In the genomic region with DNA sequence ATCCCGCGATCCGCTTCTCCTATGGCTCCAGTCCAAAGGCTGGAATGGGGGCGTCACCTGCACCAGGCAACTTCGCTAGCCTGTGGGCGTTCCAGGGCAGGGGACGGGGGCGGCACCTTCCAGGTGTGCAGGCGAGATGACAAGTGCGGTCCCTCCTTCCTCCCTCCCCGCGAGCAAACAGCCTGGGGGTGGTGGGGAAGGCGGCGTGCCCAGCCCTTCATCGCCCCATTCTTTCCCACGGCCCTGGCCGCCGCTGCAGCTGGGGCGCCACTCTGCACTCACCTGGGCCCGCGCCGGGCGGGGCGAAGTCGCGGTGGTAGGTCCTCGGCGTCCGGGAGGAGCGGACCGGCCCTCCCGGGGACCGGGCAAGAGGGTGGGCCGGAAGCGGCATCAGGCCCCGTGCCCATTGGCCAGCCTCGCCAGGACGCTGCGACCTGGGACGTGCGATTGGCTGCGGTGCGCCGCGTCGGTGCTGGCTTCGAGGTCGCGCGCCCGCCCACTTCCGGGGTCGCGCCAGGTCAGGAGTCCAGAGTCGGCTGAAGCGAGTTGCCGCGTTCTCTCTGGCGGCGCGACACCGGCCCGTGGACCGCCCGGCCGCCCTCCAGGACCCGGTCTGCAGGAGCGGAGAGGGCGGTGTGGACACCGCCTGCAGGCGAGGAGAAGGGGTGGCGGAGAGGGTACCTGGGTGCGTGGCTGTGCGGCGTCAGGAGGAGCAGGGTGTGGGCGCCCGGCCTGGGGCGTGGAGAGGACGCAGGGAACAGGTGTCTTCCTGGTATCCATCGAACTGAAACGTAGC, we compare ENCODE assay signal across 1 cellular context.
A peak's percentile ranks its signal among the peaks of the same experiment; 100 is the strongest.
TF ChIP-seq lines count a peak whose summit lies in the region.

TECPR1 (minus strand) TSS at position 389 of the 796 bp plus-strand sequence. CDS start 6,086 bp downstream, outside the sequence.

TF ChIP-seq in HepG2, 621 proteins besides CTCF, POLR2A, EP300 and RAD21 (continued from another document and continues in another):
- TF ChIP-seq ZMAT5 (CRISPR knock-in tag; IDR thresholded peaks at IDR 0.05; ENCODE audit: borderline replicate concordance, low read depth) (no peak), RBM22 (optimal IDR thresholded peaks at IDR 0.05; ENCODE audit: low read length) (no peak), TFDP2 (CRISPR knock-in tag; IDR thresholded peaks at IDR 0.05) (peak; percentile 75), SP2 (CRISPR knock-in tag; IDR thresholded peaks at IDR 0.05) (peak; percentile 99), SALL1 (CRISPR knock-in tag; IDR thresholded peaks at IDR 0.05) (peak; percentile 82), ZNF879 (CRISPR knock-in tag; IDR thresholded peaks at IDR 0.05) (no peak), ZC3H13 (CRISPR knock-in tag; IDR thresholded peaks at IDR 0.05) (no peak), MLLT10 (CRISPR knock-in tag; IDR thresholded peaks at IDR 0.05) (no peak), ZBTB10 (CRISPR knock-in tag; IDR thresholded peaks at IDR 0.05; ENCODE audit: borderline replicate concordance) (no peak), PRDM15 (CRISPR knock-in tag; IDR thresholded peaks at IDR 0.05) (peak; percentile 65), PTBP1 (IDR thresholded peaks at IDR 0.05; ENCODE audit: low read depth, low read length, poor library complexity, severe bottlenecking) (no peak), ZNF18 (CRISPR knock-in tag; IDR thresholded peaks at IDR 0.05; ENCODE audit: insufficient replicate concordance) (no peak), ZNF737 (CRISPR knock-in tag; IDR thresholded peaks at IDR 0.05; ENCODE audit: borderline replicate concordance) (no peak), STAT5B (CRISPR knock-in tag; IDR thresholded peaks at IDR 0.05) (no peak), ZNF414 (CRISPR knock-in tag; IDR thresholded peaks at IDR 0.05) (peak; percentile 87; the same call in 1 of the 2 replicates), ZNF781 (CRISPR knock-in tag; IDR thresholded peaks at IDR 0.05; ENCODE audit: borderline replicate concordance, not compliant biosample characterization) (no peak), NCOR1 (IDR thresholded peaks at IDR 0.05; ENCODE audit: borderline replicate concordance, low read length) (peak; percentile 62), GABPB1 (CRISPR knock-in tag; IDR thresholded peaks at IDR 0.05) (peak; percentile 98), PRMT3 (CRISPR knock-in tag; IDR thresholded peaks at IDR 0.05; ENCODE audit: borderline replicate concordance, low read depth) (no peak), SNRNP70 (IDR thresholded peaks at IDR 0.05; ENCODE audit: low read depth, low read length) (no peak), ZBTB42 (CRISPR knock-in tag; IDR thresholded peaks at IDR 0.05) (no peak), GATAD1 (CRISPR knock-in tag; IDR thresholded peaks at IDR 0.05) (peak; percentile 90), ZNF224 (CRISPR knock-in tag; IDR thresholded peaks at IDR 0.05) (no peak), UBTF (CRISPR knock-in tag; IDR thresholded peaks at IDR 0.05) (peak; percentile 71), ZNF616 (CRISPR knock-in tag; IDR thresholded peaks at IDR 0.05; ENCODE audit: low read depth) (0 out of 2 replicates have a peak, but pooled peaks have one; percentile 72), ZNF44 (CRISPR knock-in tag; IDR thresholded peaks at IDR 0.05) (no peak; the same call in 1 of the 2 replicates), ZNF589 (CRISPR knock-in tag; conservative IDR thresholded peaks at IDR 0.05) (no peak), ZNF333 (CRISPR knock-in tag; IDR thresholded peaks at IDR 0.05; ENCODE audit: borderline replicate concordance) (no peak; the same call in 1 of the 2 replicates), XBP1 (CRISPR knock-in tag; IDR thresholded peaks at IDR 0.05) (no peak), ZNF709 (CRISPR knock-in tag; IDR thresholded peaks at IDR 0.05) (peak; percentile 47; the same call in 1 of the 2 replicates), MXD1 (CRISPR knock-in tag; IDR thresholded peaks at IDR 0.05) (peak; percentile 79; the same call in 1 of the 2 replicates), ETV6 (CRISPR knock-in tag; conservative IDR thresholded peaks at IDR 0.05) (peak; percentile 39; the same call in 1 of the 2 replicates)
- TF ChIP-seq, protein P1, sequence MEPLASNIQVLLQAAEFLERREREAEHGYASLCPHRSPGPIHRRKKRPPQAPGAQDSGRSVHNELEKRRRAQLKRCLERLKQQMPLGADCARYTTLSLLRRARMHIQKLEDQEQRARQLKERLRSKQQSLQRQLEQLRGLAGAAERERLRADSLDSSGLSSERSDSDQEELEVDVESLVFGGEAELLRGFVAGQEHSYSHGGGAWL (CRISPR knock-in tag; IDR thresholded peaks at IDR 0.05), result peak; percentile 59
- TF ChIP-seq, protein P2, sequence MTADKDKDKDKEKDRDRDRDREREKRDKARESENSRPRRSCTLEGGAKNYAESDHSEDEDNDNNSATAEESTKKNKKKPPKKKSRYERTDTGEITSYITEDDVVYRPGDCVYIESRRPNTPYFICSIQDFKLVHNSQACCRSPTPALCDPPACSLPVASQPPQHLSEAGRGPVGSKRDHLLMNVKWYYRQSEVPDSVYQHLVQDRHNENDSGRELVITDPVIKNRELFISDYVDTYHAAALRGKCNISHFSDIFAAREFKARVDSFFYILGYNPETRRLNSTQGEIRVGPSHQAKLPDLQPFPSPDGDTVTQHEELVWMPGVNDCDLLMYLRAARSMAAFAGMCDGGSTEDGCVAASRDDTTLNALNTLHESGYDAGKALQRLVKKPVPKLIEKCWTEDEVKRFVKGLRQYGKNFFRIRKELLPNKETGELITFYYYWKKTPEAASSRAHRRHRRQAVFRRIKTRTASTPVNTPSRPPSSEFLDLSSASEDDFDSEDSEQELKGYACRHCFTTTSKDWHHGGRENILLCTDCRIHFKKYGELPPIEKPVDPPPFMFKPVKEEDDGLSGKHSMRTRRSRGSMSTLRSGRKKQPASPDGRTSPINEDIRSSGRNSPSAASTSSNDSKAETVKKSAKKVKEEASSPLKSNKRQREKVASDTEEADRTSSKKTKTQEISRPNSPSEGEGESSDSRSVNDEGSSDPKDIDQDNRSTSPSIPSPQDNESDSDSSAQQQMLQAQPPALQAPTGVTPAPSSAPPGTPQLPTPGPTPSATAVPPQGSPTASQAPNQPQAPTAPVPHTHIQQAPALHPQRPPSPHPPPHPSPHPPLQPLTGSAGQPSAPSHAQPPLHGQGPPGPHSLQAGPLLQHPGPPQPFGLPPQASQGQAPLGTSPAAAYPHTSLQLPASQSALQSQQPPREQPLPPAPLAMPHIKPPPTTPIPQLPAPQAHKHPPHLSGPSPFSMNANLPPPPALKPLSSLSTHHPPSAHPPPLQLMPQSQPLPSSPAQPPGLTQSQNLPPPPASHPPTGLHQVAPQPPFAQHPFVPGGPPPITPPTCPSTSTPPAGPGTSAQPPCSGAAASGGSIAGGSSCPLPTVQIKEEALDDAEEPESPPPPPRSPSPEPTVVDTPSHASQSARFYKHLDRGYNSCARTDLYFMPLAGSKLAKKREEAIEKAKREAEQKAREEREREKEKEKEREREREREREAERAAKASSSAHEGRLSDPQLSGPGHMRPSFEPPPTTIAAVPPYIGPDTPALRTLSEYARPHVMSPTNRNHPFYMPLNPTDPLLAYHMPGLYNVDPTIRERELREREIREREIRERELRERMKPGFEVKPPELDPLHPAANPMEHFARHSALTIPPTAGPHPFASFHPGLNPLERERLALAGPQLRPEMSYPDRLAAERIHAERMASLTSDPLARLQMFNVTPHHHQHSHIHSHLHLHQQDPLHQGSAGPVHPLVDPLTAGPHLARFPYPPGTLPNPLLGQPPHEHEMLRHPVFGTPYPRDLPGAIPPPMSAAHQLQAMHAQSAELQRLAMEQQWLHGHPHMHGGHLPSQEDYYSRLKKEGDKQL (CRISPR knock-in tag; IDR thresholded peaks at IDR 0.05; ENCODE audit: low read depth), result no peak
